In genomic region chr15:96414875-96415274, GRCh38 we compare ENCODE assay signal across 38 cellular contexts.
"Had no signal": no experiment of that assay in that cellular context is flagged by ENCODE, and none has a peak within 500 bp of the region (broad histone marks: within the 10 kb centered on the region; RNA-seq: fewer than 3 reads in every experiment).

No MANE protein-coding gene starts in this region.

- DNase-seq: activated CD4-positive, alpha-beta memory T cell treated with anti-CD3 and anti-CD28 coated beads, Interleukin-2, amount 10 ng/mL, durations not matched to agents 7 days and 5 days; activated CD4-positive, alpha-beta T cell treated with anti-CD3 and anti-CD28 coated beads for 1 hour; activated CD4-positive, alpha-beta T cell treated with anti-CD3 and anti-CD28 coated beads for 36 hours; activated CD4-positive, alpha-beta T cell treated with anti-CD3 and anti-CD28 coated beads for 48 hours; activated CD4-positive, alpha-beta T cell treated with anti-CD3 and anti-CD28 coated beads, Interleukin-2, amount 10 ng/mL, durations not matched to agents 7 days and 5 days; activated CD4-positive, alpha-beta T cell treated with anti-CD3 and anti-CD28 coated beads, Interleukin-2, amount 50 U/mL, for 48 hours; activated CD4-positive, CD25-positive, alpha-beta regulatory T cell; activated CD8-positive, alpha-beta memory T cell treated with anti-CD3 and anti-CD28 coated beads for 24 hours; activated CD8-positive, alpha-beta memory T cell treated with anti-CD3 and anti-CD28 coated beads, Interleukin-2, amount 10 ng/mL, durations not matched to agents 7 days and 5 days; activated CD8-positive, alpha-beta memory T cell treated with anti-CD3 and anti-CD28 coated beads, Interleukin-2, amount 50 U/mL, for 48 hours; activated CD8-positive, alpha-beta T cell treated with anti-CD3 and anti-CD28 coated beads, Interleukin-2, amount 10 ng/mL, durations not matched to agents 7 days and 5 days; activated effector memory CD4-positive, alpha-beta T cell treated with Interleukin-2 at 50 U/mL for 16 hours; activated gamma-delta T cell; activated naive CD4-positive, alpha-beta T cell treated with anti-CD3 and anti-CD28 coated beads, Interleukin-2, amount 10 ng/mL, durations not matched to agents 7 days and 5 days; activated naive CD4-positive, alpha-beta T cell treated with Interleukin-2 at 50 U/mL for 16 hours; activated naive CD8-positive, alpha-beta T cell treated with anti-CD3 and anti-CD28 coated beads, Interleukin-2, amount 10 ng/mL, durations not matched to agents 7 days and 5 days; activated naive CD8-positive, alpha-beta T cell treated with anti-CD3 and anti-CD28 coated beads, Interleukin-2, amount 50 U/mL, for 24 hours; activated T-cell treated with anti-CD3 and anti-CD28 coated beads, Interleukin-2, amount 50 U/mL, for 24 hours; activated T-cell treated with anti-CD3 and anti-CD28 coated beads, Interleukin-2, amount 50 U/mL, for 48 hours; amygdala; anterior cingulate cortex; caudate nucleus; cerebellar nuclear complex; T-helper 1 cell; T-helper 2 cell; T-helper 9 cell had no signal

- H3K36me3 Mint-ChIP-seq: activated CD8-positive, alpha-beta memory T cell treated with anti-CD3 and anti-CD28 coated beads, Interleukin-2, amount 10 ng/mL, durations not matched to agents 7 days and 5 days; activated naive CD4-positive, alpha-beta T cell treated with anti-CD3 and anti-CD28 coated beads, Interleukin-2, amount 10 ng/mL, durations not matched to agents 7 days and 5 days; activated naive CD4-positive, alpha-beta T cell treated with anti-CD3 and anti-CD28 coated beads, Interleukin-2, amount 50 U/mL, for 24 hours; activated naive CD8-positive, alpha-beta T cell; activated naive CD8-positive, alpha-beta T cell treated with anti-CD3 and anti-CD28 coated beads, Interleukin-2, amount 10 ng/mL, durations not matched to agents 7 days and 5 days; brain; WTC11 had no signal

- H3K27ac ChIP-seq: ascending aorta, cardiac muscle cell, VCaP had no signal

- H3K4me1 Mint-ChIP-seq: activated CD4-positive, alpha-beta T cell treated with anti-CD3 and anti-CD28 coated beads, Interleukin-2, amount 10 ng/mL, durations not matched to agents 7 days and 5 days; activated CD8-positive, alpha-beta memory T cell treated with anti-CD3 and anti-CD28 coated beads, Interleukin-2, amount 10 ng/mL, durations not matched to agents 7 days and 5 days; activated naive CD4-positive, alpha-beta T cell treated with anti-CD3 and anti-CD28 coated beads, Interleukin-2, amount 10 ng/mL, durations not matched to agents 7 days and 5 days; activated naive CD4-positive, alpha-beta T cell treated with anti-CD3 and anti-CD28 coated beads, Interleukin-2, amount 50 U/mL, for 24 hours; activated naive CD8-positive, alpha-beta T cell treated with anti-CD3 and anti-CD28 coated beads, Interleukin-2, amount 50 U/mL, for 24 hours; central memory CD8-positive, alpha-beta T cell had no signal

- ATAC-seq: activated CD4-positive, alpha-beta T cell treated with anti-CD3 and anti-CD28 coated beads for 36 hours; activated CD4-positive, CD25-positive, alpha-beta regulatory T cell treated with anti-CD3 and anti-CD28 coated beads, Interleukin-2, amount 50 U/mL, for 24 hours; activated CD8-positive, alpha-beta memory T cell treated with anti-CD3 and anti-CD28 coated beads, Interleukin-2, amount 10 ng/mL, durations not matched to agents 7 days and 5 days; activated CD8-positive, alpha-beta T cell treated with anti-CD3 and anti-CD28 coated beads, Interleukin-2, amount 10 ng/mL, durations not matched to agents 7 days and 5 days; activated naive CD8-positive, alpha-beta T cell treated with anti-CD3 and anti-CD28 coated beads, Interleukin-2, amount 50 U/mL, for 24 hours; WTC11 had no signal

- H3K36me3 ChIP-seq: ascending aorta, cardiac muscle cell had no signal

- H3K4me3 Mint-ChIP-seq: activated CD4-positive, alpha-beta memory T cell treated with anti-CD3 and anti-CD28 coated beads, Interleukin-2, amount 10 ng/mL, durations not matched to agents 7 days and 5 days; activated CD4-positive, alpha-beta T cell treated with anti-CD3 and anti-CD28 coated beads for 36 hours; activated CD4-positive, alpha-beta T cell treated with anti-CD3 and anti-CD28 coated beads, Interleukin-2, amount 10 ng/mL, durations not matched to agents 7 days and 5 days; activated CD8-positive, alpha-beta memory T cell treated with anti-CD3 and anti-CD28 coated beads, Interleukin-2, amount 10 ng/mL, durations not matched to agents 7 days and 5 days; activated CD8-positive, alpha-beta T cell treated with anti-CD3 and anti-CD28 coated beads, Interleukin-2, amount 10 ng/mL, durations not matched to agents 7 days and 5 days; activated naive CD4-positive, alpha-beta T cell treated with anti-CD3 and anti-CD28 coated beads, Interleukin-2, amount 10 ng/mL, durations not matched to agents 7 days and 5 days; activated naive CD4-positive, alpha-beta T cell treated with anti-CD3 and anti-CD28 coated beads, Interleukin-2, amount 50 U/mL, for 24 hours; activated naive CD8-positive, alpha-beta T cell; activated naive CD8-positive, alpha-beta T cell treated with anti-CD3 and anti-CD28 coated beads, Interleukin-2, amount 10 ng/mL, durations not matched to agents 7 days and 5 days; activated naive CD8-positive, alpha-beta T cell treated with anti-CD3 and anti-CD28 coated beads, Interleukin-2, amount 50 U/mL, for 24 hours; activated T-cell treated with anti-CD3 and anti-CD28 coated beads, Interleukin-2, amount 50 U/mL, for 24 hours; central memory CD8-positive, alpha-beta T cell; T-helper 1 cell treated with Interleukin-12 subunit alpha and Interleukin-12 subunit beta and Interleukin-4 antibody, amounts not matched to agents 30 μg/mL and 1 μg/mL, for 36 hours; T-helper 2 cell treated with Interferon-gamma antibody and Interleukin-4, amounts not matched to agents 5 μg/mL and 100 μg/mL, for 36 hours; WTC11 had no signal

- H3K9me3 ChIP-seq: ascending aorta had no signal

- H3K9me3 Mint-ChIP-seq: activated CD4-positive, alpha-beta memory T cell treated with anti-CD3 and anti-CD28 coated beads, Interleukin-2, amount 10 ng/mL, durations not matched to agents 7 days and 5 days; activated CD4-positive, alpha-beta T cell treated with anti-CD3 and anti-CD28 coated beads, Interleukin-2, amount 10 ng/mL, durations not matched to agents 7 days and 5 days; activated naive CD4-positive, alpha-beta T cell treated with anti-CD3 and anti-CD28 coated beads, Interleukin-2, amount 10 ng/mL, durations not matched to agents 7 days and 5 days; activated naive CD4-positive, alpha-beta T cell treated with anti-CD3 and anti-CD28 coated beads, Interleukin-2, amount 50 U/mL, for 24 hours; activated naive CD8-positive, alpha-beta T cell treated with anti-CD3 and anti-CD28 coated beads, Interleukin-2, amount 10 ng/mL, durations not matched to agents 7 days and 5 days; activated naive CD8-positive, alpha-beta T cell treated with anti-CD3 and anti-CD28 coated beads, Interleukin-2, amount 50 U/mL, for 24 hours; activated T-cell treated with anti-CD3 and anti-CD28 coated beads, Interleukin-2, amount 50 U/mL, for 24 hours; activated T-helper 2 cell treated with anti-CD3 and anti-CD28 coated beads, Interferon-gamma antibody, Interleukin-2, Interleukin-4, amounts not matched to agents 10 μg/mL and 5 μg/mL and 100 μg/mL, durations not matched to agents 14 hours and 24 hours and 36 hours; central memory CD8-positive, alpha-beta T cell; T-helper 1 cell treated with Interleukin-12 subunit alpha and Interleukin-12 subunit beta and Interleukin-4 antibody, amounts not matched to agents 30 μg/mL and 1 μg/mL, for 36 hours; T-helper 2 cell treated with Interferon-gamma antibody and Interleukin-4, amounts not matched to agents 5 μg/mL and 100 μg/mL, for 36 hours; WTC11 had no signal

- H3K27ac Mint-ChIP-seq: activated CD4-positive, alpha-beta memory T cell treated with anti-CD3 and anti-CD28 coated beads, Interleukin-2, amount 10 ng/mL, durations not matched to agents 7 days and 5 days; activated CD4-positive, alpha-beta T cell treated with anti-CD3 and anti-CD28 coated beads for 36 hours; activated CD4-positive, alpha-beta T cell treated with anti-CD3 and anti-CD28 coated beads, Interleukin-2, amount 10 ng/mL, durations not matched to agents 7 days and 5 days; activated CD8-positive, alpha-beta memory T cell treated with anti-CD3 and anti-CD28 coated beads, Interleukin-2, amount 10 ng/mL, durations not matched to agents 7 days and 5 days; activated CD8-positive, alpha-beta T cell treated with anti-CD3 and anti-CD28 coated beads, Interleukin-2, amount 10 ng/mL, durations not matched to agents 7 days and 5 days; activated naive CD4-positive, alpha-beta T cell treated with anti-CD3 and anti-CD28 coated beads, Interleukin-2, amount 10 ng/mL, durations not matched to agents 7 days and 5 days; activated naive CD4-positive, alpha-beta T cell treated with anti-CD3 and anti-CD28 coated beads, Interleukin-2, amount 50 U/mL, for 24 hours; activated naive CD8-positive, alpha-beta T cell; activated naive CD8-positive, alpha-beta T cell treated with anti-CD3 and anti-CD28 coated beads, Interleukin-2, amount 50 U/mL, for 24 hours; activated T-cell treated with anti-CD3 and anti-CD28 coated beads, Interleukin-2, amount 50 U/mL, for 24 hours; activated T-helper 2 cell treated with anti-CD3 and anti-CD28 coated beads, Interferon-gamma antibody, Interleukin-2, Interleukin-4, amounts not matched to agents 10 μg/mL and 5 μg/mL and 100 μg/mL, durations not matched to agents 14 hours and 24 hours and 36 hours; T-helper 1 cell treated with Interleukin-12 subunit alpha and Interleukin-12 subunit beta and Interleukin-4 antibody, amounts not matched to agents 30 μg/mL and 1 μg/mL, for 36 hours; T-helper 2 cell treated with Interferon-gamma antibody and Interleukin-4, amounts not matched to agents 5 μg/mL and 100 μg/mL, for 36 hours; WTC11 had no signal

- H3K4me3 ChIP-seq: ascending aorta, cardiac muscle cell had no signal
